1 cellular context compared by ENCODE assay signal in genomic region chr5:125376059-125376641, GRCh38.
TF ChIP-seq lines count a peak whose summit lies in the region.

No MANE protein-coding gene starts in this region.

TF ChIP-seq in WTC11, 78 proteins besides CTCF, POLR2A, EP300 and RAD21 (continued from another document):
- TF ChIP-seq ZNF512 (CRISPR knock-in tag; IDR thresholded peaks at IDR 0.05; ENCODE audit: borderline replicate concordance) = no peak
- TF ChIP-seq CREM (CRISPR knock-in tag; IDR thresholded peaks at IDR 0.05) = no peak
- TF ChIP-seq FOXJ3 (CRISPR knock-in tag; IDR thresholded peaks at IDR 0.05; ENCODE audit: borderline replicate concordance) = no peak
- TF ChIP-seq ZNF671 (CRISPR knock-in tag; IDR thresholded peaks at IDR 0.05) = no peak
- TF ChIP-seq NFE2L1 (CRISPR knock-in tag; IDR thresholded peaks at IDR 0.05) = no peak
- TF ChIP-seq ZNF138 (CRISPR knock-in tag; conservative IDR thresholded peaks at IDR 0.05) = no peak
- no peak for TF ChIP-seq NR1H2 (CRISPR knock-in tag; IDR thresholded peaks at IDR 0.05)
- no peak for TF ChIP-seq ZNF281 (CRISPR knock-in tag; IDR thresholded peaks at IDR 0.05)
- TF ChIP-seq MLX (CRISPR knock-in tag; IDR thresholded peaks at IDR 0.05) = no peak
- TF ChIP-seq FOXK1 (CRISPR knock-in tag; IDR thresholded peaks at IDR 0.05) = no peak
- TF ChIP-seq SOX15 (CRISPR knock-in tag; IDR thresholded peaks at IDR 0.05) = no peak
- TF ChIP-seq PRRX2 (CRISPR knock-in tag; IDR thresholded peaks at IDR 0.05) = no peak
- no peak for TF ChIP-seq ZNF425 (CRISPR knock-in tag; conservative IDR thresholded peaks at IDR 0.05)
